In genomic region chr10:61959814-61960213, GRCh38 we compare ENCODE assay signal across 30 cellular contexts. TPM values are rescaled to one million over a fixed set of nuclear protein-coding genes. Genes with fewer than 3 reads are reported as not detected.
A peak's percentile ranks its signal among the peaks of the same experiment; 100 is the strongest.
DNase-seq lines count a peak whose midpoint lies in the region; ATAC-seq lines count a peak whose summit lies in the region.
"Had no signal": no experiment of that assay in that cellular context is flagged by ENCODE, and none has a peak within 500 bp of the region (broad histone marks: within the 10 kb centered on the region; RNA-seq: fewer than 3 reads in every experiment).

No MANE protein-coding gene starts in this region.

- intact Hi-C loops in activated CD4-positive, alpha-beta memory T cell treated with anti-CD3 and anti-CD28 coated beads for 36 hours (cut with micrococcal nuclease) = no loop called here

- H3K4me3 ChIP-seq in CD8-positive, alpha-beta memory T cell (ENCODE audit: low read length) = no peak overlapping the region
- H3K4me3 ChIP-seq: dorsolateral prefrontal cortex, pancreas, right lobe of liver, SK-N-MC, tibial nerve had no signal

- POLR2A ChIA-PET in activated CD4-positive, alpha-beta memory T cell treated with anti-CD3 and anti-CD28 coated beads for 36 hours (lab: Charles Lee) = no interaction called here
- POLR2A ChIA-PET in activated CD4-positive, alpha-beta memory T cell treated with anti-CD3 and anti-CD28 coated beads, Interleukin-2, amount 10 ng/mL, durations not matched to agents 7 days and 5 days (lab: Charles Lee) = interaction anchor here (1.7 to 8.1 kb wide), 5 partner anchors 10 to 90 kb away, joined by 5 to 92 read pairs (median 34); partner anchors contain the start of gene ARID5B
- POLR2A ChIA-PET in CD8-positive, alpha-beta memory T cell (lab: Charles Lee) = interaction anchor here (0.6 kb wide), 1 partner anchor 84 kb away, joined by 3 read pairs; no protein-coding TSS in a partner anchor

- H3K36me3 ChIP-seq in CD8-positive, alpha-beta memory T cell (ENCODE audit: insufficient read depth, low read length) = no peaks in the 10 kb centered on the region
- H3K36me3 ChIP-seq: pancreas, right lobe of liver, tibial nerve had no signal

- H3K9me3 ChIP-seq in CD8-positive, alpha-beta memory T cell (ENCODE audit: low read length) = no peaks in the 10 kb centered on the region
- H3K9me3 ChIP-seq: Caco-2, pancreas, right lobe of liver, tibial nerve had no signal

- no peaks in the 10 kb centered on the region for H3K27me3 ChIP-seq in CD8-positive, alpha-beta memory T cell (ENCODE audit: insufficient read depth, low read length, poor library complexity, severe bottlenecking)
- H3K27me3 ChIP-seq: dorsolateral prefrontal cortex, pancreas, right lobe of liver, tibial nerve had no signal

- peaks cover 86% of the 10 kb centered on the region for H3K4me1 Mint-ChIP-seq in activated CD4-positive, alpha-beta memory T cell treated with anti-CD3 and anti-CD28 coated beads for 36 hours (ENCODE audit: low read depth)
- peaks cover 77% of the 10 kb centered on the region for H3K4me1 Mint-ChIP-seq in activated CD4-positive, alpha-beta memory T cell treated with anti-CD3 and anti-CD28 coated beads, Interleukin-2, amount 10 ng/mL, durations not matched to agents 7 days and 5 days
- peaks cover 51 to 83% (median 81%) of the 10 kb centered on the region in 3 donors for H3K4me1 Mint-ChIP-seq in CD8-positive, alpha-beta memory T cell
- H3K4me1 Mint-ChIP-seq in memory B cell = peaks cover 55% of the 10 kb centered on the region

- CTCF ChIA-PET in activated CD4-positive, alpha-beta memory T cell treated with anti-CD3 and anti-CD28 coated beads for 36 hours (lab: Charles Lee) = interaction anchor here (0.6 kb wide), 1 partner anchor 78 kb away, joined by 3 read pairs; no protein-coding TSS in a partner anchor
- CTCF ChIA-PET in activated CD4-positive, alpha-beta memory T cell treated with anti-CD3 and anti-CD28 coated beads, Interleukin-2, amount 10 ng/mL, durations not matched to agents 7 days and 5 days (lab: Charles Lee) = interaction anchor here (2.1 kb wide), 1 partner anchor 57 kb away, joined by 5 read pairs; no protein-coding TSS in a partner anchor
- CTCF ChIA-PET in CD8-positive, alpha-beta memory T cell (lab: Charles Lee) = interaction anchor here (1.8 kb wide), 1 partner anchor 63 kb away, joined by 3 read pairs; no protein-coding TSS in a partner anchor

- H3K27ac Mint-ChIP-seq in activated CD4-positive, alpha-beta memory T cell treated with anti-CD3 and anti-CD28 coated beads for 36 hours = peak overlapping the region; percentile 38
- H3K27ac Mint-ChIP-seq in activated CD4-positive, alpha-beta memory T cell treated with anti-CD3 and anti-CD28 coated beads, Interleukin-2, amount 10 ng/mL, durations not matched to agents 7 days and 5 days = no peak overlapping the region
- peak overlapping the region in 5 of 8 donors; percentile 2 to 59 (median 57) for H3K27ac Mint-ChIP-seq in CD8-positive, alpha-beta memory T cell
- peak overlapping the region; percentile 91 for H3K27ac Mint-ChIP-seq in memory B cell
- H3K27ac Mint-ChIP-seq: nephron progenitor cell; T-helper 2 cell treated with Interferon-gamma antibody and Interleukin-4, amounts not matched to agents 5 μg/mL and 100 μg/mL, for 36 hours had no signal

- H3K4me1 ChIP-seq in CD8-positive, alpha-beta memory T cell (ENCODE audit: insufficient read depth, low read length) = peaks cover 17% of the 10 kb centered on the region

- no peaks in the 10 kb centered on the region for H3K27me3 Mint-ChIP-seq in activated CD4-positive, alpha-beta memory T cell treated with anti-CD3 and anti-CD28 coated beads for 36 hours
- H3K27me3 Mint-ChIP-seq in activated CD4-positive, alpha-beta memory T cell treated with anti-CD3 and anti-CD28 coated beads, Interleukin-2, amount 10 ng/mL, durations not matched to agents 7 days and 5 days = no peaks in the 10 kb centered on the region
- H3K27me3 Mint-ChIP-seq in CD8-positive, alpha-beta memory T cell = no peaks in the 10 kb centered on the region
- no peaks in the 10 kb centered on the region for H3K27me3 Mint-ChIP-seq in memory B cell
- H3K27me3 Mint-ChIP-seq: activated naive CD4-positive, alpha-beta T cell treated with anti-CD3 and anti-CD28 coated beads, Interleukin-2, amount 10 ng/mL, durations not matched to agents 7 days and 5 days had no signal

- H3K9me3 Mint-ChIP-seq in activated CD4-positive, alpha-beta memory T cell treated with anti-CD3 and anti-CD28 coated beads for 36 hours = no peaks in the 10 kb centered on the region
- no peaks in the 10 kb centered on the region for H3K9me3 Mint-ChIP-seq in activated CD4-positive, alpha-beta memory T cell treated with anti-CD3 and anti-CD28 coated beads, Interleukin-2, amount 10 ng/mL, durations not matched to agents 7 days and 5 days
- no peaks in the 10 kb centered on the region for H3K9me3 Mint-ChIP-seq in CD8-positive, alpha-beta memory T cell
- H3K9me3 Mint-ChIP-seq in memory B cell = no peaks in the 10 kb centered on the region
- H3K9me3 Mint-ChIP-seq: activated naive CD4-positive, alpha-beta T cell treated with anti-CD3 and anti-CD28 coated beads, Interleukin-2, amount 10 ng/mL, durations not matched to agents 7 days and 5 days; nephron progenitor cell; T-helper 2 cell treated with Interferon-gamma antibody and Interleukin-4, amounts not matched to agents 5 μg/mL and 100 μg/mL, for 36 hours had no signal

- peak overlapping the region; percentile 3 for H3K4me3 Mint-ChIP-seq in activated CD4-positive, alpha-beta memory T cell treated with anti-CD3 and anti-CD28 coated beads for 36 hours
- H3K4me3 Mint-ChIP-seq in activated CD4-positive, alpha-beta memory T cell treated with anti-CD3 and anti-CD28 coated beads, Interleukin-2, amount 10 ng/mL, durations not matched to agents 7 days and 5 days = no peak overlapping the region
- H3K4me3 Mint-ChIP-seq in CD8-positive, alpha-beta memory T cell = no peak overlapping the region
- H3K4me3 Mint-ChIP-seq in memory B cell = no peak overlapping the region
- H3K4me3 Mint-ChIP-seq: activated naive CD4-positive, alpha-beta T cell treated with anti-CD3 and anti-CD28 coated beads, Interleukin-2, amount 10 ng/mL, durations not matched to agents 7 days and 5 days; nephron progenitor cell; T-helper 2 cell treated with Interferon-gamma antibody and Interleukin-4, amounts not matched to agents 5 μg/mL and 100 μg/mL, for 36 hours had no signal

- no peak for DNase-seq in activated CD4-positive, alpha-beta memory T cell treated with anti-CD3 and anti-CD28 coated beads for 36 hours
- no peak for DNase-seq in activated CD4-positive, alpha-beta memory T cell treated with anti-CD3 and anti-CD28 coated beads, Interleukin-2, amount 10 ng/mL, durations not matched to agents 7 days and 5 days
- DNase-seq in CD8-positive, alpha-beta memory T cell = no peak
- DNase-seq in RPMI7951 (ENCODE audit: low read depth) (peak; percentile 18), memory B cell (ENCODE audit: low spot score in 2 of 2) (no peak), SIG-M5 treated with dmso at 0.1 percent for 504 hours (lab: John Stamatoyannopoulos, UW; ENCODE audit: unreplicated experiment) (no peak), NCI-H226 (no peak)
- DNase-seq: activated CD4-positive, alpha-beta T cell treated with anti-CD3 and anti-CD28 coated beads, Interleukin-2, amount 50 U/mL, for 4 hours; activated naive CD4-positive, alpha-beta T cell treated with anti-CD3 and anti-CD28 coated beads, Interleukin-2, amount 10 ng/mL, durations not matched to agents 7 days and 5 days; activated T-cell treated with anti-CD3 and anti-CD28 coated beads, Interleukin-2, amount 50 U/mL, for 48 hours; Caco-2; cerebellar nuclear complex; DMS79; dorsolateral prefrontal cortex; glutamatergic neuron; H7; NCI-H1092; NCI-H187; NCI-H526; nephron progenitor cell; pancreas; right lobe of liver; stimulated activated CD4-positive, alpha-beta T cell treated with anti-CD3 and anti-CD28 coated beads, Interleukin-12 subunit alpha, Interleukin-12 subunit beta, amount 100 ng/mL, for 4 hours; stimulated activated CD4-positive, alpha-beta T cell treated with anti-CD3 and anti-CD28 coated beads, Interleukin-4, amount 100 ng/mL, for 24 hours; stimulated activated naive CD4-positive, alpha-beta T cell treated with Interleukin-2 at 50 U/mL for 16 hours had no signal

- peaks cover 75% of the 10 kb centered on the region for H3K36me3 Mint-ChIP-seq in activated CD4-positive, alpha-beta memory T cell treated with anti-CD3 and anti-CD28 coated beads for 36 hours
- peaks cover 66% of the 10 kb centered on the region for H3K36me3 Mint-ChIP-seq in activated CD4-positive, alpha-beta memory T cell treated with anti-CD3 and anti-CD28 coated beads, Interleukin-2, amount 10 ng/mL, durations not matched to agents 7 days and 5 days (ENCODE audit: low read depth)
- peaks cover 0 to 19% (median 13%) of the 10 kb centered on the region in 3 donors for H3K36me3 Mint-ChIP-seq in CD8-positive, alpha-beta memory T cell
- peaks cover 28% of the 10 kb centered on the region for H3K36me3 Mint-ChIP-seq in memory B cell

- no peak for ATAC-seq in memory B cell (ENCODE audit: low read depth)
- ATAC-seq in GM19463 (IDR thresholded peaks at IDR 0.05; ENCODE audit: unreplicated experiment) = no peak
- ATAC-seq: pancreas, right lobe of liver had no signal

- no peak overlapping the region for H3K27ac ChIP-seq in CD8-positive, alpha-beta memory T cell (ENCODE audit: low read depth, low read length)
- H3K27ac ChIP-seq: dorsolateral prefrontal cortex, pancreas, right lobe of liver, SK-N-MC, tibial nerve, VCaP had no signal

RNA-seq across cellular contexts. Expression of gene ARID5B, which starts 58.3 kb away (rescaled TPM):
- total RNA-seq in activated CD4-positive, alpha-beta memory T cell treated with anti-CD3 and anti-CD28 coated beads for 36 hours = 10 to 100 TPM; 79.4 to 79.6 TPM
- 10 to 100 TPM; 71.1 to 73.9 TPM for total RNA-seq in activated CD4-positive, alpha-beta memory T cell treated with anti-CD3 and anti-CD28 coated beads, Interleukin-2, amount 10 ng/mL, durations not matched to agents 7 days and 5 days
- 10 to 100 TPM; 37.1 to 38.4 TPM for total RNA-seq in CD8-positive, alpha-beta memory T cell
- 48.7 TPM for polyA plus RNA-seq in CD8-positive, alpha-beta memory T cell
- 10.9 and 15.7 TPM in 2 replicates for total RNA-seq in RPMI7951 (2014; rRNA removed; shearing (Covaris generic))
